1 cellular context compared by ENCODE assay signal in the genomic region with DNA sequence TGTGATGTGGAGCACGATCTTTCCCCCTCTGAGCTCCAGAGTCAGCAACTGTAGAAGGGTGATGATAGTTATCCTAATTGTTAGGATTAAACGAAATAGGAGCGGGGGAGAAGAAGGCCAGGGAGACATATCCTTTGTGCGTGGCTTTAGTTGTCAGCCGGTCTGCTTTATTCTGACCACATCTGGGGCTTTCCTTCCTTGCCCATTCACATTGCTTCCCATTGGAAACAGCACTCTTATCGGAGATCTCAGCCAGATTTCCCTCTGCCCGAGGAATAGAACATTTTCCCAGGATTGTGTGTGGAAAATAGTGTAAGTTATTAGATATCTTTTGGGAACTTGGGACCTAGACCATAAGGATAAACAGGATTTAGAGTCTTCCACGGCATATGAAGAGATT.
TF ChIP-seq lines count a peak whose summit lies in the region.

No MANE protein-coding gene starts in this region.

TF ChIP-seq in H1, 55 proteins besides CTCF, POLR2A, EP300 and RAD21:
- TF ChIP-seq NANOG (IDR thresholded peaks at IDR 0.05; ENCODE audit: insufficient read depth, low read depth, low read length, poor library complexity, severe bottlenecking) (no peak), MAFK (IDR thresholded peaks at IDR 0.05; ENCODE audit: low read depth, low read length) (no peak), CHD2 (IDR thresholded peaks at IDR 0.05; ENCODE audit: low read length) (no peak), RBBP5 (IDR thresholded peaks at IDR 0.05; ENCODE audit: borderline replicate concordance, low read depth, low read length) (no peak), SP2 (IDR thresholded peaks at IDR 0.05; ENCODE audit: low read length) (no peak), CTBP2 (IDR thresholded peaks at IDR 0.05; ENCODE audit: borderline replicate concordance, insufficient read depth, insufficient read length, low read length) (no peak), TAF1 (IDR thresholded peaks at IDR 0.05; ENCODE audit: low read depth, low read length) (no peak), KDM4A (IDR thresholded peaks at IDR 0.05; ENCODE audit: low read depth, low read length, severe bottlenecking) (no peak), POU5F1 (IDR thresholded peaks at IDR 0.05; ENCODE audit: low read depth, low read length) (no peak), JUN (IDR thresholded peaks at IDR 0.05; ENCODE audit: low read depth, low read length) (no peak), TCF12 (IDR thresholded peaks at IDR 0.05; ENCODE audit: low read depth, low read length) (no peak)
- TF ChIP-seq, protein P1, sequence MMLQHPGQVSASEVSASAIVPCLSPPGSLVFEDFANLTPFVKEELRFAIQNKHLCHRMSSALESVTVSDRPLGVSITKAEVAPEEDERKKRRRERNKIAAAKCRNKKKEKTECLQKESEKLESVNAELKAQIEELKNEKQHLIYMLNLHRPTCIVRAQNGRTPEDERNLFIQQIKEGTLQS (IDR thresholded peaks at IDR 0.05; ENCODE audit: insufficient read depth, low read depth, low read length): no peak
- TF ChIP-seq, protein P2, sequence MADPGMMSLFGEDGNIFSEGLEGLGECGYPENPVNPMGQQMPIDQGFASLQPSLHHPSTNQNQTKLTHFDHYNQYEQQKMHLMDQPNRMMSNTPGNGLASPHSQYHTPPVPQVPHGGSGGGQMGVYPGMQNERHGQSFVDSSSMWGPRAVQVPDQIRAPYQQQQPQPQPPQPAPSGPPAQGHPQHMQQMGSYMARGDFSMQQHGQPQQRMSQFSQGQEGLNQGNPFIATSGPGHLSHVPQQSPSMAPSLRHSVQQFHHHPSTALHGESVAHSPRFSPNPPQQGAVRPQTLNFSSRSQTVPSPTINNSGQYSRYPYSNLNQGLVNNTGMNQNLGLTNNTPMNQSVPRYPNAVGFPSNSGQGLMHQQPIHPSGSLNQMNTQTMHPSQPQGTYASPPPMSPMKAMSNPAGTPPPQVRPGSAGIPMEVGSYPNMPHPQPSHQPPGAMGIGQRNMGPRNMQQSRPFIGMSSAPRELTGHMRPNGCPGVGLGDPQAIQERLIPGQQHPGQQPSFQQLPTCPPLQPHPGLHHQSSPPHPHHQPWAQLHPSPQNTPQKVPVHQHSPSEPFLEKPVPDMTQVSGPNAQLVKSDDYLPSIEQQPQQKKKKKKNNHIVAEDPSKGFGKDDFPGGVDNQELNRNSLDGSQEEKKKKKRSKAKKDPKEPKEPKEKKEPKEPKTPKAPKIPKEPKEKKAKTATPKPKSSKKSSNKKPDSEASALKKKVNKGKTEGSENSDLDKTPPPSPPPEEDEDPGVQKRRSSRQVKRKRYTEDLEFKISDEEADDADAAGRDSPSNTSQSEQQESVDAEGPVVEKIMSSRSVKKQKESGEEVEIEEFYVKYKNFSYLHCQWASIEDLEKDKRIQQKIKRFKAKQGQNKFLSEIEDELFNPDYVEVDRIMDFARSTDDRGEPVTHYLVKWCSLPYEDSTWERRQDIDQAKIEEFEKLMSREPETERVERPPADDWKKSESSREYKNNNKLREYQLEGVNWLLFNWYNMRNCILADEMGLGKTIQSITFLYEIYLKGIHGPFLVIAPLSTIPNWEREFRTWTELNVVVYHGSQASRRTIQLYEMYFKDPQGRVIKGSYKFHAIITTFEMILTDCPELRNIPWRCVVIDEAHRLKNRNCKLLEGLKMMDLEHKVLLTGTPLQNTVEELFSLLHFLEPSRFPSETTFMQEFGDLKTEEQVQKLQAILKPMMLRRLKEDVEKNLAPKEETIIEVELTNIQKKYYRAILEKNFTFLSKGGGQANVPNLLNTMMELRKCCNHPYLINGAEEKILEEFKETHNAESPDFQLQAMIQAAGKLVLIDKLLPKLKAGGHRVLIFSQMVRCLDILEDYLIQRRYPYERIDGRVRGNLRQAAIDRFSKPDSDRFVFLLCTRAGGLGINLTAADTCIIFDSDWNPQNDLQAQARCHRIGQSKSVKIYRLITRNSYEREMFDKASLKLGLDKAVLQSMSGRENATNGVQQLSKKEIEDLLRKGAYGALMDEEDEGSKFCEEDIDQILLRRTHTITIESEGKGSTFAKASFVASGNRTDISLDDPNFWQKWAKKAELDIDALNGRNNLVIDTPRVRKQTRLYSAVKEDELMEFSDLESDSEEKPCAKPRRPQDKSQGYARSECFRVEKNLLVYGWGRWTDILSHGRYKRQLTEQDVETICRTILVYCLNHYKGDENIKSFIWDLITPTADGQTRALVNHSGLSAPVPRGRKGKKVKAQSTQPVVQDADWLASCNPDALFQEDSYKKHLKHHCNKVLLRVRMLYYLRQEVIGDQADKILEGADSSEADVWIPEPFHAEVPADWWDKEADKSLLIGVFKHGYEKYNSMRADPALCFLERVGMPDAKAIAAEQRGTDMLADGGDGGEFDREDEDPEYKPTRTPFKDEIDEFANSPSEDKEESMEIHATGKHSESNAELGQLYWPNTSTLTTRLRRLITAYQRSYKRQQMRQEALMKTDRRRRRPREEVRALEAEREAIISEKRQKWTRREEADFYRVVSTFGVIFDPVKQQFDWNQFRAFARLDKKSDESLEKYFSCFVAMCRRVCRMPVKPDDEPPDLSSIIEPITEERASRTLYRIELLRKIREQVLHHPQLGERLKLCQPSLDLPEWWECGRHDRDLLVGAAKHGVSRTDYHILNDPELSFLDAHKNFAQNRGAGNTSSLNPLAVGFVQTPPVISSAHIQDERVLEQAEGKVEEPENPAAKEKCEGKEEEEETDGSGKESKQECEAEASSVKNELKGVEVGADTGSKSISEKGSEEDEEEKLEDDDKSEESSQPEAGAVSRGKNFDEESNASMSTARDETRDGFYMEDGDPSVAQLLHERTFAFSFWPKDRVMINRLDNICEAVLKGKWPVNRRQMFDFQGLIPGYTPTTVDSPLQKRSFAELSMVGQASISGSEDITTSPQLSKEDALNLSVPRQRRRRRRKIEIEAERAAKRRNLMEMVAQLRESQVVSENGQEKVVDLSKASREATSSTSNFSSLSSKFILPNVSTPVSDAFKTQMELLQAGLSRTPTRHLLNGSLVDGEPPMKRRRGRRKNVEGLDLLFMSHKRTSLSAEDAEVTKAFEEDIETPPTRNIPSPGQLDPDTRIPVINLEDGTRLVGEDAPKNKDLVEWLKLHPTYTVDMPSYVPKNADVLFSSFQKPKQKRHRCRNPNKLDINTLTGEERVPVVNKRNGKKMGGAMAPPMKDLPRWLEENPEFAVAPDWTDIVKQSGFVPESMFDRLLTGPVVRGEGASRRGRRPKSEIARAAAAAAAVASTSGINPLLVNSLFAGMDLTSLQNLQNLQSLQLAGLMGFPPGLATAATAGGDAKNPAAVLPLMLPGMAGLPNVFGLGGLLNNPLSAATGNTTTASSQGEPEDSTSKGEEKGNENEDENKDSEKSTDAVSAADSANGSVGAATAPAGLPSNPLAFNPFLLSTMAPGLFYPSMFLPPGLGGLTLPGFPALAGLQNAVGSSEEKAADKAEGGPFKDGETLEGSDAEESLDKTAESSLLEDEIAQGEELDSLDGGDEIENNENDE (IDR thresholded peaks at IDR 0.05; ENCODE audit: insufficient replicate concordance, low read length): no peak
